1 cellular context compared by ENCODE assay signal in genomic region chr2:177239053-177239452, GRCh38.
TF ChIP-seq lines count a peak whose summit lies in the region.

No MANE protein-coding gene starts in this region.

TF ChIP-seq in HepG2, 621 proteins besides CTCF, POLR2A, EP300 and RAD21:
- TF ChIP-seq, protein P1, sequence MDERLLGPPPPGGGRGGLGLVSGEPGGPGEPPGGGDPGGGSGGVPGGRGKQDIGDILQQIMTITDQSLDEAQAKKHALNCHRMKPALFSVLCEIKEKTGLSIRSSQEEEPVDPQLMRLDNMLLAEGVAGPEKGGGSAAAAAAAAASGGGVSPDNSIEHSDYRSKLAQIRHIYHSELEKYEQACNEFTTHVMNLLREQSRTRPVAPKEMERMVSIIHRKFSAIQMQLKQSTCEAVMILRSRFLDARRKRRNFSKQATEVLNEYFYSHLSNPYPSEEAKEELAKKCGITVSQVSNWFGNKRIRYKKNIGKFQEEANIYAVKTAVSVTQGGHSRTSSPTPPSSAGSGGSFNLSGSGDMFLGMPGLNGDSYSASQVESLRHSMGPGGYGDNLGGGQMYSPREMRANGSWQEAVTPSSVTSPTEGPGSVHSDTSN (CRISPR knock-in tag; IDR thresholded peaks at IDR 0.05) = no peak
- TF ChIP-seq CENPX (CRISPR knock-in tag; IDR thresholded peaks at IDR 0.05) (no peak), CHCHD3 (CRISPR knock-in tag; IDR thresholded peaks at IDR 0.05) (no peak), NR1H2 (CRISPR knock-in tag; IDR thresholded peaks at IDR 0.05; ENCODE audit: borderline replicate concordance, low read depth) (no peak), RBM22 (optimal IDR thresholded peaks at IDR 0.05; ENCODE audit: low read length) (peak; percentile 96)
